Comparison of ENCODE assay signal across 1 cellular context in genomic region chr13:92512852-92513251, GRCh38.
TF ChIP-seq lines count a peak whose summit lies in the region.

No MANE protein-coding gene starts in this region.

TF ChIP-seq in H1, 55 proteins besides CTCF, POLR2A, EP300 and RAD21 (continued from another document):
- TF ChIP-seq, protein P1, sequence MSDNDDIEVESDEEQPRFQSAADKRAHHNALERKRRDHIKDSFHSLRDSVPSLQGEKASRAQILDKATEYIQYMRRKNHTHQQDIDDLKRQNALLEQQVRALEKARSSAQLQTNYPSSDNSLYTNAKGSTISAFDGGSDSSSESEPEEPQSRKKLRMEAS (IDR thresholded peaks at IDR 0.05), result no peak
- TF ChIP-seq MAFK (IDR thresholded peaks at IDR 0.05; ENCODE audit: low read depth, low read length) (no peak), POLR2AphosphoS5 (IDR thresholded peaks at IDR 0.05; ENCODE audit: low read depth, low read length) (no peak), CBX8 (IDR thresholded peaks at IDR 0.05; ENCODE audit: borderline replicate concordance, low read depth, low read length) (no peak), E2F6 (IDR thresholded peaks at IDR 0.05) (no peak), TEAD4 (IDR thresholded peaks at IDR 0.05; ENCODE audit: low read depth, low read length) (no peak), TAF1 (IDR thresholded peaks at IDR 0.05; ENCODE audit: low read depth, low read length) (no peak), TBP (IDR thresholded peaks at IDR 0.05; ENCODE audit: low read depth, low read length) (no peak)
